In the genomic region with DNA sequence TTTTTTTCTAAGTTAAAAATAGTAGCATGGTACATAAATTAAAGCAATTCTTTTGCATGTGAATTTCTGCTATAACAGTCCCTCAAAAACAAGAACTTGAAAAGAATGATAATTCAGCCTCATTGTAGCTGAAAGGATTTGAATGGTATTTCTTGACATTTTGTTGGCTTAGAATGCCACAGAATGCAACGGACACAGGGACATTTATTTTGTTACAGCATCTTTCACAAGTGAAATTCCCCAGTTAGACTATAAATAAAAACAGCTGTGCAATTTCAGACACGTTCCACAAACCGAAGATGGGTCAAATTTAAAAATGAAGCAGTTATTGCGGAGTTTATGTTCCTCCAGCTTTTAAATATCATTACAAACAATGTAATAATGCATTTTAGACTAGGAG, we compare ENCODE assay signal across 24 cellular contexts.
"Had no signal": no experiment of that assay in that cellular context is flagged by ENCODE, and none has a peak within 500 bp of the region (broad histone marks: within the 10 kb centered on the region; RNA-seq: fewer than 3 reads in every experiment).

No MANE protein-coding gene starts in this region.

- H3K9me3 ChIP-seq: ascending aorta, left lung, psoas muscle, suprapubic skin, tibial artery, upper lobe of right lung had no signal

- H3K4me3 ChIP-seq: ascending aorta, left lung, lung, psoas muscle, suprapubic skin, tibial artery, upper lobe of right lung had no signal

- H3K27ac ChIP-seq: ascending aorta, brain microvascular endothelial cell, left lung, parathyroid adenoma, psoas muscle, suprapubic skin, tibial artery, upper lobe of right lung had no signal

- DNase-seq: activated CD4-positive, alpha-beta T cell treated with anti-CD3 and anti-CD28 coated beads for 48 hours; activated CD4-positive, alpha-beta T cell treated with anti-CD3 and anti-CD28 coated beads, Interleukin-2, amount 50 U/mL, for 48 hours; activated CD8-positive, alpha-beta memory T cell treated with anti-CD3 and anti-CD28 coated beads for 24 hours; activated effector memory CD4-positive, alpha-beta T cell treated with Interleukin-2 at 50 U/mL for 16 hours; activated naive CD4-positive, alpha-beta T cell treated with anti-CD3 and anti-CD28 coated beads for 36 hours; activated naive CD8-positive, alpha-beta T cell treated with anti-CD3 and anti-CD28 coated beads for 36 hours; brain microvascular endothelial cell; caudate nucleus; cortex of kidney; endodermal cell; left lung; naive thymus-derived CD4-positive, alpha-beta T cell; nucleus accumbens; psoas muscle; stimulated activated naive CD4-positive, alpha-beta T cell; SW 1271; T-helper 9 cell; tibial artery; upper lobe of right lung had no signal

- H3K36me3 ChIP-seq: ascending aorta, brain microvascular endothelial cell, left lung, suprapubic skin, tibial artery, upper lobe of right lung had no signal

- H3K27me3 ChIP-seq: ascending aorta, brain microvascular endothelial cell, left lung, suprapubic skin, tibial artery, upper lobe of right lung had no signal

- H3K9ac ChIP-seq: parathyroid adenoma had no signal

- H3K4me1 ChIP-seq: ascending aorta, left lung, parathyroid adenoma, psoas muscle, suprapubic skin, tibial artery, upper lobe of right lung had no signal

- H2AFZ ChIP-seq: parathyroid adenoma had no signal

- ATAC-seq: esophagus mucosa; left lung; naive thymus-derived CD4-positive, alpha-beta T cell; psoas muscle; upper lobe of right lung had no signal

- H3K79me2 ChIP-seq: parathyroid adenoma had no signal
